ENCODE assay signal across 20 cellular contexts in genomic region chr6:44782198-44782597, GRCh38.
DNase-seq lines count a peak whose midpoint lies in the region; ATAC-seq, FAIRE-seq and TF ChIP-seq lines count a peak whose summit lies in the region.
"Had no signal": no experiment of that assay in that cellular context is flagged by ENCODE, and none has a peak within 500 bp of the region (broad histone marks: within the 10 kb centered on the region; RNA-seq: fewer than 3 reads in every experiment).

No MANE protein-coding gene starts in this region.

- peak; percentile 52 for FAIRE-seq in urothelium cell line (lab: Jason Lieb, UNC)
- FAIRE-seq: GM12891, GM18507, H1 had no signal

- H3K36me3 ChIP-seq in mesendoderm (ENCODE audit: control insufficient read depth, insufficient read depth, low read length), result no peaks in the 10 kb centered on the region

- no peak overlapping the region for H3K4ac ChIP-seq in mesendoderm (ENCODE audit: low read depth, low read length)

- no peak overlapping the region for H2BK15ac ChIP-seq in mesendoderm (replicated peaks; ENCODE audit: low read depth)

- H3K4me2 ChIP-seq in mesendoderm (ENCODE audit: low read length), result no peak overlapping the region

- H3K79me2 ChIP-seq in mesendoderm (ENCODE audit: control insufficient read depth, insufficient read depth, low read length), result no peaks in the 10 kb centered on the region

- peak overlapping the region; percentile 47 for H3K27ac Mint-ChIP-seq in dendritic cell treated with granulocyte-macrophage colony-stimulating factor and Interleukin-4, amounts not matched to agents 40 ng/mL and 50 ng/mL, for 4 days
- H3K27ac Mint-ChIP-seq in osteocyte (ENCODE audit: unreplicated experiment), result peak overlapping the region; percentile 58
- H3K27ac Mint-ChIP-seq in activated naive CD8-positive, alpha-beta T cell treated with anti-CD3 and anti-CD28 coated beads for 36 hours, result no peak overlapping the region
- H3K27ac Mint-ChIP-seq: CD4-positive, alpha-beta memory T cell had no signal

- no peak overlapping the region for H3K27ac ChIP-seq in mesendoderm (ENCODE audit: low read depth, low read length)
- H3K27ac ChIP-seq: GM23248 had no signal

- intact Hi-C loops in dendritic cell treated with granulocyte-macrophage colony-stimulating factor and Interleukin-4, amounts not matched to agents 40 ng/mL and 50 ng/mL, for 4 days (cut with micrococcal nuclease), result no loop called here

- H2AK5ac ChIP-seq in mesendoderm (ENCODE audit: low read length), result no peak overlapping the region

- no peak overlapping the region for H3K56ac ChIP-seq in mesendoderm (ENCODE audit: low read length)

- H4K5ac ChIP-seq in mesendoderm (ENCODE audit: low read length), result no peak overlapping the region

- no peak overlapping the region for H3K23ac ChIP-seq in mesendoderm (ENCODE audit: low read length)

- no peak for ATAC-seq in GM18520 (IDR thresholded peaks at IDR 0.05; ENCODE audit: unreplicated experiment)
- ATAC-seq in HG03025 (IDR thresholded peaks at IDR 0.05; ENCODE audit: low FRiP score, unreplicated experiment), result no peak

- no peak overlapping the region for H2BK120ac ChIP-seq in mesendoderm (ENCODE audit: low read depth, low read length)

- no peak overlapping the region for H3K4me3 ChIP-seq in mesendoderm (ENCODE audit: low read length)
- H3K4me3 ChIP-seq: GM23248 had no signal

- peaks cover 5% of the 10 kb centered on the region for H3K36me3 Mint-ChIP-seq in dendritic cell treated with granulocyte-macrophage colony-stimulating factor and Interleukin-4, amounts not matched to agents 40 ng/mL and 50 ng/mL, for 4 days (ENCODE audit: low read depth)
- peaks cover 6% of the 10 kb centered on the region for H3K36me3 Mint-ChIP-seq in osteocyte (ENCODE audit: unreplicated experiment)
- H3K36me3 Mint-ChIP-seq in activated naive CD8-positive, alpha-beta T cell treated with anti-CD3 and anti-CD28 coated beads for 36 hours, result peaks cover 5% of the 10 kb centered on the region

- no peaks in the 10 kb centered on the region for H3K27me3 ChIP-seq in mesendoderm (ENCODE audit: insufficient read depth, low read length, poor library complexity)

- DNase-seq in mesendoderm (no peak), osteocyte (ENCODE audit: extremely low spot score, unreplicated experiment) (no peak), urothelium cell line (ENCODE audit: low spot score) (no peak)
- DNase-seq in activated naive CD8-positive, alpha-beta T cell treated with anti-CD3 and anti-CD28 coated beads for 36 hours, result no peak
- DNase-seq: C1 segment of cervical spinal cord; Calu3; CD4-positive, alpha-beta memory T cell; COR-L47; DMS53; DMS79 treated with DMSO at 0.1 percent for 48 hours; GF-D8; GM23248; H7; HCEC 1CT had no signal

- H2BK5ac ChIP-seq in mesendoderm (ENCODE audit: low read length), result no peak overlapping the region

- H3K4me3 Mint-ChIP-seq in dendritic cell treated with granulocyte-macrophage colony-stimulating factor and Interleukin-4, amounts not matched to agents 40 ng/mL and 50 ng/mL, for 4 days, result no peak overlapping the region
- no peak overlapping the region for H3K4me3 Mint-ChIP-seq in osteocyte (ENCODE audit: unreplicated experiment)
- no peak overlapping the region for H3K4me3 Mint-ChIP-seq in activated naive CD8-positive, alpha-beta T cell treated with anti-CD3 and anti-CD28 coated beads for 36 hours
- H3K4me3 Mint-ChIP-seq: CD4-positive, alpha-beta memory T cell had no signal

- TF ChIP-seq CTCF in osteocyte (IDR thresholded peaks at IDR 0.05), result no peak

- H3K18ac ChIP-seq in mesendoderm (ENCODE audit: low read length), result peak overlapping the region; percentile 3

- no peak overlapping the region for H3K9ac ChIP-seq in mesendoderm (ENCODE audit: low read length)
- H3K9ac ChIP-seq: GM23248 had no signal

- peaks cover 19% of the 10 kb centered on the region for H3K9me3 Mint-ChIP-seq in dendritic cell treated with granulocyte-macrophage colony-stimulating factor and Interleukin-4, amounts not matched to agents 40 ng/mL and 50 ng/mL, for 4 days
- H3K9me3 Mint-ChIP-seq in osteocyte (ENCODE audit: unreplicated experiment), result peaks cover 15% of the 10 kb centered on the region
- peaks cover 10% of the 10 kb centered on the region for H3K9me3 Mint-ChIP-seq in activated naive CD8-positive, alpha-beta T cell treated with anti-CD3 and anti-CD28 coated beads for 36 hours

- H3K4me1 ChIP-seq in mesendoderm (ENCODE audit: control insufficient read depth, low read depth, low read length), result no peaks in the 10 kb centered on the region

- no peak overlapping the region for H4K8ac ChIP-seq in mesendoderm (ENCODE audit: low read depth, low read length)

- WGBS in mesendoderm (ENCODE audit: extremely low coverage, insufficient coverage, low lambda C conversion rate), result no CpG with 5 or more reads among the region's 1 CpG

- H3K79me1 ChIP-seq in mesendoderm (ENCODE audit: low read length), result no peaks in the 10 kb centered on the region

- peaks cover 26% of the 10 kb centered on the region for H3K4me1 Mint-ChIP-seq in dendritic cell treated with granulocyte-macrophage colony-stimulating factor and Interleukin-4, amounts not matched to agents 40 ng/mL and 50 ng/mL, for 4 days (ENCODE audit: low read depth)
- H3K4me1 Mint-ChIP-seq in osteocyte (ENCODE audit: unreplicated experiment), result peaks cover 18% of the 10 kb centered on the region
- H3K4me1 Mint-ChIP-seq in activated naive CD8-positive, alpha-beta T cell treated with anti-CD3 and anti-CD28 coated beads for 36 hours, result no peaks in the 10 kb centered on the region

- no peaks in the 10 kb centered on the region for H3K27me3 Mint-ChIP-seq in dendritic cell treated with granulocyte-macrophage colony-stimulating factor and Interleukin-4, amounts not matched to agents 40 ng/mL and 50 ng/mL, for 4 days
- H3K27me3 Mint-ChIP-seq in osteocyte (ENCODE audit: unreplicated experiment), result no peaks in the 10 kb centered on the region
- H3K27me3 Mint-ChIP-seq in activated naive CD8-positive, alpha-beta T cell treated with anti-CD3 and anti-CD28 coated beads for 36 hours, result no peaks in the 10 kb centered on the region
- H3K27me3 Mint-ChIP-seq: CD4-positive, alpha-beta memory T cell had no signal
